1 cellular context compared by ENCODE assay signal in the genomic region with DNA sequence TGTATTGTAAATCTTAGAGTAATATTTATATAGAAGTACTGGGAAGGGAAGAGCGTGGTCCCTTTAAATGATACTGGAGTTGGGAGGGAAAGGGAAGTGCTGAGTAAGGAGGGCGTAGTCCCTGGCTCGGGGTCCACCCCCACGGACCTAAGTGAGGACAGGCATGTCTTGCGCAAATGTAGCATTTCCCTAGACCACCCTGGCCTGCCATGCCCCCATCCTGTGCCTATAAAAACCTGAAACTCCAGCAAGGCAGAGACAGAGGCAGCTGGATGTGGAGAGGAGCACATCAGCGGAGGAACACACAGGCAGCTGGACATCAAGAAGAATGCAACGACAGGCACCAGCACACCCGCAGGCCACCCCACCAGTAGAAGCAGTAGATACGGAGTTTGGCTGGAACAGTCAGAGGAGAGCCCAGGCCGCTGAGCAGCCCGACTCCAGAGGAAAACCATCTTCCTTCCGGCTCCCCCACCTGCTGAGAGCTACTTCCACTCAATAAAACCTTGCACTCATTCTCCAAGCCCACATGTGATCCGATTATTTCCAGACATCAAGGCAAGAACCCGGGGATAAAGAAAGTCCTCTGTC.
TF ChIP-seq lines count a peak whose summit lies in the region.

No MANE protein-coding gene starts in this region.

TF ChIP-seq in GM23338, 12 proteins besides CTCF, POLR2A, EP300 and RAD21 (continued from another document):
- TF ChIP-seq, protein P1, sequence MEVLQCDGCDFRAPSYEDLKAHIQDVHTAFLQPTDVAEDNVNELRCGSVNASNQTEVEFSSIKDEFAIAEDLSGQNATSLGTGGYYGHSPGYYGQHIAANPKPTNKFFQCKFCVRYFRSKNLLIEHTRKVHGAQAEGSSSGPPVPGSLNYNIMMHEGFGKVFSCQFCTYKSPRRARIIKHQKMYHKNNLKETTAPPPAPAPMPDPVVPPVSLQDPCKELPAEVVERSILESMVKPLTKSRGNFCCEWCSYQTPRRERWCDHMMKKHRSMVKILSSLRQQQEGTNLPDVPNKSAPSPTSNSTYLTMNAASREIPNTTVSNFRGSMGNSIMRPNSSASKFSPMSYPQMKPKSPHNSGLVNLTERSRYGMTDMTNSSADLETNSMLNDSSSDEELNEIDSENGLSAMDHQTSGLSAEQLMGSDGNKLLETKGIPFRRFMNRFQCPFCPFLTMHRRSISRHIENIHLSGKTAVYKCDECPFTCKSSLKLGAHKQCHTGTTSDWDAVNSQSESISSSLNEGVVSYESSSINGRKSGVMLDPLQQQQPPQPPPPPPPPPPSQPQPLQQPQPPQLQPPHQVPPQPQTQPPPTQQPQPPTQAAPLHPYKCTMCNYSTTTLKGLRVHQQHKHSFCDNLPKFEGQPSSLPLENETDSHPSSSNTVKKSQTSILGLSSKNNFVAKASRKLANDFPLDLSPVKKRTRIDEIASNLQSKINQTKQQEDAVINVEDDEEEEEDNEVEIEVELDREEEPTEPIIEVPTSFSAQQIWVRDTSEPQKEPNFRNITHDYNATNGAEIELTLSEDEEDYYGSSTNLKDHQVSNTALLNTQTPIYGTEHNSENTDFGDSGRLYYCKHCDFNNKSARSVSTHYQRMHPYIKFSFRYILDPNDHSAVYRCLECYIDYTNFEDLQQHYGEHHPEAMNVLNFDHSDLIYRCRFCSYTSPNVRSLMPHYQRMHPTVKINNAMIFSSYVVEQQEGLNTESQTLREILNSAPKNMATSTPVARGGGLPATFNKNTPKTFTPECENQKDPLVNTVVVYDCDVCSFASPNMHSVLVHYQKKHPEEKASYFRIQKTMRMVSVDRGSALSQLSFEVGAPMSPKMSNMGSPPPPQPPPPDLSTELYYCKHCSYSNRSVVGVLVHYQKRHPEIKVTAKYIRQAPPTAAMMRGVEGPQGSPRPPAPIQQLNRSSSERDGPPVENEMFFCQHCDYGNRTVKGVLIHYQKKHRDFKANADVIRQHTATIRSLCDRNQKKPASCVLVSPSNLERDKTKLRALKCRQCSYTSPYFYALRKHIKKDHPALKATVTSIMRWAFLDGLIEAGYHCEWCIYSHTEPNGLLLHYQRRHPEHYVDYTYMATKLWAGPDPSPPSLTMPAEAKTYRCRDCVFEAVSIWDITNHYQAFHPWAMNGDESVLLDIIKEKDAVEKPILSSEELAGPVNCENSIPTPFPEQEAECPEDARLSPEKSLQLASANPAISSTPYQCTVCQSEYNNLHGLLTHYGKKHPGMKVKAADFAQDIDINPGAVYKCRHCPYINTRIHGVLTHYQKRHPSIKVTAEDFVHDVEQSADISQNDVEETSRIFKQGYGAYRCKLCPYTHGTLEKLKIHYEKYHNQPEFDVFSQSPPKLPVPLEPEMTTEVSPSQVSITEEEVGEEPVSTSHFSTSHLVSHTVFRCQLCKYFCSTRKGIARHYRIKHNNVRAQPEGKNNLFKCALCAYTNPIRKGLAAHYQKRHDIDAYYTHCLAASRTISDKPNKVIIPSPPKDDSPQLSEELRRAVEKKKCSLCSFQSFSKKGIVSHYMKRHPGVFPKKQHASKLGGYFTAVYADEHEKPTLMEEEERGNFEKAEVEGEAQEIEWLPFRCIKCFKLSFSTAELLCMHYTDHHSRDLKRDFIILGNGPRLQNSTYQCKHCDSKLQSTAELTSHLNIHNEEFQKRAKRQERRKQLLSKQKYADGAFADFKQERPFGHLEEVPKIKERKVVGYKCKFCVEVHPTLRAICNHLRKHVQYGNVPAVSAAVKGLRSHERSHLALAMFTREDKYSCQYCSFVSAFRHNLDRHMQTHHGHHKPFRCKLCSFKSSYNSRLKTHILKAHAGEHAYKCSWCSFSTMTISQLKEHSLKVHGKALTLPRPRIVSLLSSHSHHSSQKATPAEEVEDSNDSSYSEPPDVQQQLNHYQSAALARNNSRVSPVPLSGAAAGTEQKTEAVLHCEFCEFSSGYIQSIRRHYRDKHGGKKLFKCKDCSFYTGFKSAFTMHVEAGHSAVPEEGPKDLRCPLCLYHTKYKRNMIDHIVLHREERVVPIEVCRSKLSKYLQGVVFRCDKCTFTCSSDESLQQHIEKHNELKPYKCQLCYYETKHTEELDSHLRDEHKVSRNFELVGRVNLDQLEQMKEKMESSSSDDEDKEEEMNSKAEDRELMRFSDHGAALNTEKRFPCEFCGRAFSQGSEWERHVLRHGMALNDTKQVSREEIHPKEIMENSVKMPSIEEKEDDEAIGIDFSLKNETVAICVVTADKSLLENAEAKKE (CRISPR knock-in tag; IDR thresholded peaks at IDR 0.05), result no peak
- TF ChIP-seq NANOG (IDR thresholded peaks at IDR 0.05; ENCODE audit: borderline replicate concordance) (no peak), ZNF114 (CRISPR knock-in tag; IDR thresholded peaks at IDR 0.05) (no peak)
TF ChIP-seq in GM23338: peak in this region for 0.
